In the genomic region with DNA sequence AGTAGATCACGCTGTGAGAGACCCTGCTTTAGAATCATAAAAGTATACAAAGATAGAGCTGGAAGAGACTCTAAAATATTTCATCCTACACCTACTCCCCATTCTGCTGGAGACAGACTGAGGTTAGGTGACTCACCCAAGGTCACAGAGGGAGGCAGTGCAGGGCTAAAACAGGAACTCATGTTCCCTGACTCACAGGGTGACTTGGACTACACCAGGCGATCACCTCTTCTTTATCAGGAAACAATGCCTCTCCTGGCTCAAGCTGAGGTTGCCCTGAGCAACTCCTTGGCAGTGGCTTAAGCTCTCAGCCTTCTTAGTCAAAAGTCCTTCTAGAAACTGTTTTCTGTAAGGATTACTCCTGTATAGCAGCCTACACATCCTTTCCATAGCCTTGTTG, we compare ENCODE assay signal across 9 cellular contexts. TPM values are rescaled to one million over a fixed set of nuclear protein-coding genes. Genes with fewer than 3 reads are reported as not detected.
DNase-seq lines count a peak whose midpoint lies in the region; ATAC-seq and TF ChIP-seq lines count a peak whose summit lies in the region.
"Had no signal": no experiment of that assay in that cellular context is flagged by ENCODE, and none has a peak within 500 bp of the region (broad histone marks: within the 10 kb centered on the region; RNA-seq: fewer than 3 reads in every experiment).

No MANE protein-coding gene starts in this region.

- no peaks in the 10 kb centered on the region for H4K20me1 ChIP-seq in SK-N-SH (ENCODE audit: insufficient read depth)

- peaks cover 0 to 8% of the 10 kb centered on the region in 2 experiments; a peak in 1 of 4 replicates for H3K4me1 ChIP-seq in SK-N-SH (ENCODE audit: control insufficient read depth in 1 of 2, insufficient read depth in 2 of 2, low read depth in 1 of 2, low read length in 1 of 2)
- H3K4me1 ChIP-seq in tibial artery, result peaks cover 0 to 27% (median 2%) of the 10 kb centered on the region in 4 donors
- H3K4me1 ChIP-seq in A673 (ENCODE audit: insufficient read depth, low read length, poor library complexity, severe bottlenecking), result no peaks in the 10 kb centered on the region

- H3K36me3 ChIP-seq in SK-N-SH (replicated peaks in 1 of 2; ENCODE audit: control insufficient read depth in 1 of 2, insufficient read depth in 2 of 2, low read length in 1 of 2), result no peaks in the 10 kb centered on the region
- no peaks in the 10 kb centered on the region for H3K36me3 ChIP-seq in tibial artery
- H3K36me3 ChIP-seq in WERI-Rb-1, result no peaks in the 10 kb centered on the region
- no peaks in the 10 kb centered on the region for H3K36me3 ChIP-seq in A673 (ENCODE audit: insufficient read depth, low read length, poor library complexity, severe bottlenecking)

- H3K27ac ChIP-seq in SK-N-SH (ENCODE audit: low read depth in 2 of 2, low read length in 1 of 2), result peak overlapping the region in 1 of 2 experiments; percentile 65; a peak in 2 of 4 replicates
- peak overlapping the region; percentile 46 to 55 for H3K27ac ChIP-seq in tibial artery
- no peak overlapping the region for H3K27ac ChIP-seq in WERI-Rb-1
- H3K27ac ChIP-seq in A673 (ENCODE audit: low read depth, low read length, poor library complexity, severe bottlenecking), result no peak overlapping the region

- no peak for DNase-seq in activated naive CD4-positive, alpha-beta T cell treated with anti-CD3 and anti-CD28 coated beads, Interleukin-2, amount 50 U/mL, for 72 hours (ENCODE audit: low spot score in 2 of 2)
- DNase-seq in activated naive CD4-positive, alpha-beta T cell treated with anti-CD3 and anti-CD28 coated beads, Interleukin-2, amount 50 U/mL, for 16 hours, result no peak
- DNase-seq in SK-N-SH, result no peak
- peak; percentile 98 for DNase-seq in foreskin fibroblast
- DNase-seq in tibial artery, result peak; percentile 65 to 82
- no peak for DNase-seq in WERI-Rb-1
- no peak for DNase-seq in A673 (ENCODE audit: low spot score)

- CTCF ChIA-PET in SK-N-SH (lab: Yijun Ruan, JAX), result interaction anchor here (0.7 to 1.6 kb wide), 3 partner anchors 13 to 161 kb away, joined by 3 to 6 read pairs (median 3); no protein-coding TSS in a partner anchor
- CTCF ChIA-PET in A673 (lab: Charles Lee), result no interaction called here

- H3K27me3 ChIP-seq in SK-N-SH (ENCODE audit: insufficient read depth) (no peaks in the 10 kb centered on the region), tibial artery (no peaks in the 10 kb centered on the region), WERI-Rb-1 (ENCODE audit: insufficient read depth, low read depth, severe bottlenecking) (no peaks in the 10 kb centered on the region), A673 (replicated peaks; ENCODE audit: insufficient read depth, low read depth, low read length, poor library complexity) (peaks cover 5% of the 10 kb centered on the region)

- H3K4me3 ChIP-seq in SK-N-SH (ENCODE audit: low read depth in 2 of 2, low read length in 1 of 2), result no peak overlapping the region
- H3K4me3 ChIP-seq in foreskin fibroblast (ENCODE audit: low read depth in 1 of 2, low read length in 2 of 2), result no peak overlapping the region
- H3K4me3 ChIP-seq in tibial artery, result no peak overlapping the region
- no peak overlapping the region for H3K4me3 ChIP-seq in WERI-Rb-1 (ENCODE audit: low read depth, low read length)
- no peak overlapping the region for H3K4me3 ChIP-seq in A673 (ENCODE audit: low read depth, low read length, poor library complexity, severe bottlenecking)

- H3K9me3 ChIP-seq in SK-N-SH (0 out of 2 replicates have a peak, but pooled peaks cover 3% of the 10 kb centered on the region), tibial artery (no peaks in the 10 kb centered on the region), WERI-Rb-1 (ENCODE audit: severe bottlenecking) (no peaks in the 10 kb centered on the region), A673 (ENCODE audit: low read depth, low read length, poor library complexity, severe bottlenecking) (no peaks in the 10 kb centered on the region)

- intact Hi-C loops in tibial artery (cut with DNase I; ENCODE audit: low total_unique reads), result no loop called here
- intact Hi-C loops in A673 (cut with micrococcal nuclease; ENCODE audit: unreplicated experiment), result no loop called here

- peaks cover 0 to 4% of the 10 kb centered on the region in 2 donors for H3K9me3 Mint-ChIP-seq in activated naive CD4-positive, alpha-beta T cell treated with anti-CD3 and anti-CD28 coated beads, Interleukin-2, amount 50 U/mL, for 72 hours

- POLR2A ChIA-PET in SK-N-SH (lab: Yijun Ruan, JAX) (no interaction called here), A673 (lab: Charles Lee; ENCODE audit: low non-redundant PET) (interaction anchor here (0.5 kb wide), 1 partner anchor 516 kb away, joined by 4 read pairs; no protein-coding TSS in a partner anchor)

- TF ChIP-seq CTCF in SK-N-SH (IDR thresholded peaks at IDR 0.05) (no peak; the same call in 1 of the 2 replicates), foreskin fibroblast (IDR thresholded peaks at IDR 0.05; ENCODE audit: low read depth, low read length) (no peak), tibial artery (IDR thresholded peaks at IDR 0.05) (peak in 1 of 2 experiments; percentile 9), WERI-Rb-1 (IDR thresholded peaks at IDR 0.05; ENCODE audit: low read depth, low read length) (no peak), A673 (conservative IDR thresholded peaks at IDR 0.05; ENCODE audit: low read depth, low read length) (no peak)

- TF ChIP-seq EP300 in SK-N-SH (IDR thresholded peaks at IDR 0.05; ENCODE audit: borderline replicate concordance in 1 of 2, low read depth in 1 of 2, low read length in 1 of 2), result peak in 1 of 2 experiments; percentile 22; a peak in 1 of 4 replicates

- H2AFZ ChIP-seq in SK-N-SH (ENCODE audit: low read depth), result no peak overlapping the region

- H3K27ac Mint-ChIP-seq in activated naive CD4-positive, alpha-beta T cell treated with anti-CD3 and anti-CD28 coated beads, Interleukin-2, amount 50 U/mL, for 72 hours, result no peak overlapping the region

- no TSS peak for BruUV-seq in A673 (replicated peaks; lab: Mats Ljungman, UMichigan)

- 52% methylated on average over 2 of the region's 2 CpGs for WGBS in SK-N-SH (ENCODE audit: low lambda C conversion rate)

- no peaks in the 10 kb centered on the region for H3K36me3 Mint-ChIP-seq in activated naive CD4-positive, alpha-beta T cell treated with anti-CD3 and anti-CD28 coated beads, Interleukin-2, amount 50 U/mL, for 72 hours

- peak; percentile 79 to 95 for ATAC-seq in activated naive CD4-positive, alpha-beta T cell treated with anti-CD3 and anti-CD28 coated beads, Interleukin-2, amount 50 U/mL, for 72 hours
- ATAC-seq in HG02840 (IDR thresholded peaks at IDR 0.05; ENCODE audit: low FRiP score, unreplicated experiment), result no peak

- TF ChIP-seq RAD21 in SK-N-SH (IDR thresholded peaks at IDR 0.05; ENCODE audit: low read length), result no peak

- H3K9ac ChIP-seq in SK-N-SH, result no peak overlapping the region

- H3F3A ChIP-seq in SK-N-SH (replicated peaks; ENCODE audit: insufficient read depth), result peaks cover 11% of the 10 kb centered on the region

- no peaks in the 10 kb centered on the region for H3K79me2 ChIP-seq in SK-N-SH (ENCODE audit: insufficient read depth)

- peak overlapping the region; percentile 35; the same call in 1 of the 2 replicates for H3K4me2 ChIP-seq in SK-N-SH

- H3K9me2 ChIP-seq in SK-N-SH, result no peaks in the 10 kb centered on the region

TF ChIP-seq in SK-N-SH, 30 proteins besides CTCF, POLR2A, EP300 and RAD21 (continues in another document):
- TF ChIP-seq NRF1 (IDR thresholded peaks at IDR 0.05; ENCODE audit: low read depth, low read length) (no peak), GABPA (IDR thresholded peaks at IDR 0.05; ENCODE audit: low read depth) (no peak), CHD2 (IDR thresholded peaks at IDR 0.05; ENCODE audit: low read length, partially characterized antibody) (no peak), ZBTB33 (IDR thresholded peaks at IDR 0.05; ENCODE audit: borderline replicate concordance, low read depth) (no peak), MEF2A (IDR thresholded peaks at IDR 0.05; ENCODE audit: borderline replicate concordance, low read depth) (peak; percentile 30; the same call in 1 of the 2 replicates), RCOR1 (IDR thresholded peaks at IDR 0.05; ENCODE audit: low read length) (no peak), SMC3 (IDR thresholded peaks at IDR 0.05; ENCODE audit: low read depth, low read length) (no peak), EZH2phosphoT487 (IDR thresholded peaks at IDR 0.05; ENCODE audit: borderline replicate concordance, low read depth) (no peak), FOXJ3 (CRISPR knock-in tag; IDR thresholded peaks at IDR 0.05) (no peak), TCF12 (IDR thresholded peaks at IDR 0.05) (peak; percentile 57), TEAD4 (IDR thresholded peaks at IDR 0.05; ENCODE audit: borderline replicate concordance, insufficient read depth) (no peak), RFX5 (IDR thresholded peaks at IDR 0.05; ENCODE audit: low read length) (no peak)
- TF ChIP-seq, protein P1, sequence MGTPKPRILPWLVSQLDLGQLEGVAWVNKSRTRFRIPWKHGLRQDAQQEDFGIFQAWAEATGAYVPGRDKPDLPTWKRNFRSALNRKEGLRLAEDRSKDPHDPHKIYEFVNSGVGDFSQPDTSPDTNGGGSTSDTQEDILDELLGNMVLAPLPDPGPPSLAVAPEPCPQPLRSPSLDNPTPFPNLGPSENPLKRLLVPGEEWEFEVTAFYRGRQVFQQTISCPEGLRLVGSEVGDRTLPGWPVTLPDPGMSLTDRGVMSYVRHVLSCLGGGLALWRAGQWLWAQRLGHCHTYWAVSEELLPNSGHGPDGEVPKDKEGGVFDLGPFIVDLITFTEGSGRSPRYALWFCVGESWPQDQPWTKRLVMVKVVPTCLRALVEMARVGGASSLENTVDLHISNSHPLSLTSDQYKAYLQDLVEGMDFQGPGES (IDR thresholded peaks at IDR 0.05; ENCODE audit: low read depth, low read length), result no peak

RNA-seq across cellular contexts. Expression of gene TNFAIP8L3, which starts 26.4 kb away (rescaled TPM):
- under 1 TPM in 1 of 2 donors, not detected in 1; 0.18 TPM for total RNA-seq in activated naive CD4-positive, alpha-beta T cell treated with anti-CD3 and anti-CD28 coated beads, Interleukin-2, amount 50 U/mL, for 72 hours
- 0.08 and 0.13 TPM in 2 replicates for polyA plus RNA-seq in SK-N-SH (2012; rRNA removed)
- polyA plus RNA-seq in SK-N-SH (2012; cell fraction: cytosol; rRNA removed), result 0.14 and 0.18 TPM in 2 replicates
- polyA plus RNA-seq in SK-N-SH (2012; cell fraction: nucleus; rRNA removed), result 0.04 and 0.09 TPM in 2 replicates
- total RNA-seq in A673 (2021), result 0.15 and 0.24 TPM in 2 replicates
- total RNA-seq: OCI-LY7 had no signal

Comparison
In these comparisons a context has a peak if more than half of its experiments do, and no peak if none do; other contexts are left out.
1. DNase-seq: peak in foreskin fibroblast (2 of 2) and tibial artery (2 of 2); none in activated naive CD4-positive, alpha-beta T cell treated with anti-CD3 and anti-CD28 coated beads, Interleukin-2, amount 50 U/mL, for 72 hours (0 of 2), activated naive CD4-positive, alpha-beta T cell treated with anti-CD3 and anti-CD28 coated beads, Interleukin-2, amount 50 U/mL, for 16 hours (single experiment), SK-N-SH (single experiment), WERI-Rb-1 (single experiment) and A673 (single experiment).
2. H3K27ac ChIP-seq: peak in tibial artery (2 of 2); none in WERI-Rb-1 (single experiment) and A673 (single experiment).